ENCODE assay signal across 26 cellular contexts in the genomic region with DNA sequence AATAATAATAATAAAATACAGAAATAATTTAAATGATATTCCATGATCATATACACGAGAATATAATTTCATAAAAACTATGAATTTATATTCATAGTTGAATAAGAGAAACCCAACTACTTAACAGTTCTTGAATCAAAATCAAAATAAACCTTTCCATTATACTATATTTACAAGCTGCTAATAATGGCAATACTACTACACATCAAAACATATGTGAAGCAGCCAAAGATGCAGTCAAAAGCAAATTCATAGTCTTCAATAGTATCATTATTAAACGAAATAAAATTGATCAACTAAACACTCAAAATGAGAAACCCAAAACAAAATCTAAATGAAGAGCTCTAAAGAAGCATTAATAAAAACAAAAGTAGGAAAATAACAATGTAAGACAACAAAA.
"Had no signal": no experiment of that assay in that cellular context is flagged by ENCODE, and none has a peak within 500 bp of the region (broad histone marks: within the 10 kb centered on the region; RNA-seq: fewer than 3 reads in every experiment).

No MANE protein-coding gene starts in this region.

- H3K4me3 ChIP-seq: colonic mucosa, esophagus squamous epithelium, gastroesophageal sphincter, heart left ventricle, hepatocyte, left lung, lower lobe of right lung, mucosa of descending colon had no signal

- H3K4me2 ChIP-seq: hepatocyte had no signal

- H3K4me1 ChIP-seq: colonic mucosa, esophagus squamous epithelium, gastroesophageal sphincter, heart left ventricle, left lung, lower lobe of right lung had no signal

- H3K27ac ChIP-seq: colonic mucosa, epithelial cell of prostate, esophagus squamous epithelium, gastroesophageal sphincter, heart left ventricle, hepatocyte, left lung, lower lobe of right lung had no signal

- ATAC-seq: effector memory CD8-positive, alpha-beta T cell; esophagus mucosa; gastroesophageal sphincter; heart left ventricle; left cardiac atrium; left lung; left ventricle myocardium superior; lower lobe of right lung; mucosa of descending colon; naive thymus-derived CD8-positive, alpha-beta T cell had no signal

- H3K27me3 ChIP-seq: colonic mucosa, esophagus squamous epithelium, heart left ventricle, hepatocyte, left lung had no signal

- H2AFZ ChIP-seq: hepatocyte had no signal

- H3K79me2 ChIP-seq: hepatocyte had no signal

- DNase-seq: colonic mucosa; cortex of kidney; effector CD8-positive, alpha-beta T cell; effector memory CD8-positive, alpha-beta T cell; endodermal cell; erythroblast; esophagus squamous epithelium; foreskin fibroblast; foreskin melanocyte; heart left ventricle; hypothalamus; immature natural killer cell; left cardiac atrium; left lung; left ventricle myocardium superior; lower lobe of right lung; mesenchymal stem cell; mucosa of descending colon; naive B cell; naive thymus-derived CD8-positive, alpha-beta T cell had no signal

- H3K36me3 ChIP-seq: colonic mucosa, esophagus squamous epithelium, gastroesophageal sphincter, heart left ventricle, left lung, lower lobe of right lung had no signal

- H3K9me3 ChIP-seq: colonic mucosa had no signal

- FAIRE-seq: endometrium, keratinocyte had no signal
